ENCODE assay signal across 8 cellular contexts in the genomic region with DNA sequence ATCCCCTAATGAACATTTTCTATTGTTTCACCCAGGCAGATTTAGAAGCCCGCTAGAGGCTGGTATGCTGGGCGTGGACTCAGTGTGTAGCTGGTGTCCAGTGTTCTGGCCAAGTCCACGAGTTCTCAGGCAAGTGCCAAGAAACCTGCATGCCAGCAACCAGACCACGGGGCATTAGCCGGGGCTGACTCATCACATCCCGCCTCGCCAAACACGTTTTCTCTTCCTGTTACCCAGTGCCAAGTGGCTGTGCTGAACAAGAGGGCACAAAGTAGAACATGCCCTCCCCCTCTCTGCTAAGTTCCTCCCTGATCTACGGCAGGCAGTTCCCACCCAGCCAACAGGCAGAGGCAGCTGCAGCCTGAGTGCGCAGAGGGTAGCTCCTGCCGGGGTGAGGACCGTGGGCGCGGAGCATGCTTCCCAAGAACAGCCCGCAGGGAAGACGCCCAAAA. TPM values are rescaled to one million over a fixed set of nuclear protein-coding genes. Genes with fewer than 3 reads are reported as not detected.
DNase-seq lines count a peak whose midpoint lies in the region; ATAC-seq and TF ChIP-seq lines count a peak whose summit lies in the region.

No MANE protein-coding gene starts in this region.

- H2AK5ac ChIP-seq in trophoblast cell (ENCODE audit: low read length), result no peak overlapping the region

- H2AFZ ChIP-seq in trophoblast cell (ENCODE audit: insufficient read depth, low read length, poor library complexity), result no peak overlapping the region

- no peaks in the 10 kb centered on the region for H3K27me3 ChIP-seq in trophoblast cell (ENCODE audit: insufficient read depth, low read length)

- peaks cover 0 to 6% (median 0%) of the 10 kb centered on the region in 3 donors for H3K36me3 Mint-ChIP-seq in immature natural killer cell

- no peak overlapping the region for H3K4me3 ChIP-seq in foreskin fibroblast (ENCODE audit: low read depth in 1 of 2, low read length in 2 of 2)
- no peak overlapping the region for H3K4me3 ChIP-seq in trophoblast cell (ENCODE audit: low read depth, low read length)

- peaks cover 0 to 1% of the 10 kb centered on the region in 2 experiments for H3K36me3 ChIP-seq in trophoblast cell (ENCODE audit: control insufficient read depth in 1 of 2, insufficient read depth in 2 of 2, low read length in 2 of 2)

- no peak overlapping the region for H2BK120ac ChIP-seq in trophoblast cell (ENCODE audit: insufficient read depth, low read length, poor library complexity)

- H3K4me3 Mint-ChIP-seq in immature natural killer cell, result peak overlapping the region in 1 of 5 donors; percentile 7

- peak overlapping the region; percentile 60 for H3K18ac ChIP-seq in trophoblast cell (ENCODE audit: low read length)

- no peak for TF ChIP-seq CTCF in foreskin fibroblast (IDR thresholded peaks at IDR 0.05; ENCODE audit: low read depth, low read length)

- H3K23ac ChIP-seq in trophoblast cell (ENCODE audit: low read length), result no peak overlapping the region

- H3K27ac Mint-ChIP-seq in immature natural killer cell, result no peak overlapping the region

- no peak overlapping the region for H3K27ac ChIP-seq in trophoblast cell (ENCODE audit: low read depth, low read length)

- H3K9me3 ChIP-seq in trophoblast cell (ENCODE audit: insufficient read depth, low read depth, low read length), result peaks cover 3% of the 10 kb centered on the region

- H3K27me3 Mint-ChIP-seq in immature natural killer cell (ENCODE audit: low read depth in 3 of 3), result peaks cover 2 to 8% (median 7%) of the 10 kb centered on the region in 3 donors

- H2BK12ac ChIP-seq in trophoblast cell (ENCODE audit: low read length), result no peak overlapping the region

- H2BK5ac ChIP-seq in trophoblast cell (ENCODE audit: low read depth, low read length, poor library complexity), result no peak overlapping the region

- H4K12ac ChIP-seq in trophoblast cell (ENCODE audit: low read depth, low read length), result no peak overlapping the region

- H3K9ac ChIP-seq in trophoblast cell (ENCODE audit: low read length), result no peak overlapping the region

- H3K79me2 ChIP-seq in trophoblast cell (ENCODE audit: control insufficient read depth, insufficient read depth, low read length, poor library complexity), result peaks cover 2% of the 10 kb centered on the region

- WGBS in trophoblast cell (ENCODE audit: extremely low coverage, insufficient coverage, insufficient read length), result no CpG with 5 or more reads among the region's 16 CpGs

- DNase-seq in stimulated activated CD4-positive, alpha-beta T cell treated with anti-CD3 and anti-CD28 coated beads, Interleukin-15, amount 100 ng/mL, for 24 hours, result peak; percentile 16
- no peak for DNase-seq in stimulated activated CD4-positive, alpha-beta T cell treated with anti-CD3 and anti-CD28 coated beads, Interleukin-2, amount 100 ng/mL, for 48 hours
- DNase-seq in foreskin fibroblast (peak; percentile 81 to 82), trophoblast cell (peak; percentile 33 to 57), immature natural killer cell (no peak)

- no peak overlapping the region for H3K14ac ChIP-seq in trophoblast cell (ENCODE audit: low read length)

- H3K79me1 ChIP-seq in trophoblast cell (ENCODE audit: low read length), result no peaks in the 10 kb centered on the region

- ATAC-seq in SK-N-SH treated with all-trans-retinoic acid at 6 μM for 48 hours (peak; percentile 91), GM21381 (IDR thresholded peaks at IDR 0.05; ENCODE audit: unreplicated experiment) (no peak), GM18517 (IDR thresholded peaks at IDR 0.05; ENCODE audit: unreplicated experiment) (no peak)

- H4K8ac ChIP-seq in trophoblast cell (ENCODE audit: low read depth, low read length), result no peak overlapping the region

- no peak overlapping the region for H3K4ac ChIP-seq in trophoblast cell (ENCODE audit: low read depth, low read length)

- H4K91ac ChIP-seq in trophoblast cell (ENCODE audit: low read depth, low read length), result no peak overlapping the region

- H3K4me2 ChIP-seq in trophoblast cell (ENCODE audit: low read length), result no peak overlapping the region

- H3K4me1 Mint-ChIP-seq in immature natural killer cell, result peaks cover 4 to 11% of the 10 kb centered on the region in 2 donors

- peaks cover 0 to 10% (median 0%) of the 10 kb centered on the region in 6 donors for H3K9me3 Mint-ChIP-seq in immature natural killer cell

- peaks cover 0 to 10% of the 10 kb centered on the region in 2 experiments for H3K4me1 ChIP-seq in trophoblast cell (ENCODE audit: control insufficient read depth in 1 of 2, insufficient read depth in 2 of 2, low read length in 2 of 2)

TF ChIP-seq in SK-N-SH treated with all-trans-retinoic acid at 6 μM for 48 hours, 23 proteins besides CTCF, POLR2A, EP300 and RAD21:
- TF ChIP-seq TCF4 (CRISPR knock-in tag; IDR thresholded peaks at IDR 0.05; ENCODE audit: borderline replicate concordance) (no peak), ZFP30 (CRISPR knock-in tag; IDR thresholded peaks at IDR 0.05) (no peak), ZNF70 (CRISPR knock-in tag; IDR thresholded peaks at IDR 0.05) (no peak), TOX (CRISPR knock-in tag; IDR thresholded peaks at IDR 0.05; ENCODE audit: borderline replicate concordance) (no peak), SNAI2 (CRISPR knock-in tag; IDR thresholded peaks at IDR 0.05) (no peak), GLIS3 (CRISPR knock-in tag; IDR thresholded peaks at IDR 0.05) (no peak), PPARA (CRISPR knock-in tag; IDR thresholded peaks at IDR 0.05; ENCODE audit: borderline replicate concordance) (no peak), RARB (CRISPR knock-in tag; IDR thresholded peaks at IDR 0.05) (no peak), ZNF565 (CRISPR knock-in tag; conservative IDR thresholded peaks at IDR 0.05; ENCODE audit: low read depth) (no peak)
- TF ChIP-seq, protein P1, sequence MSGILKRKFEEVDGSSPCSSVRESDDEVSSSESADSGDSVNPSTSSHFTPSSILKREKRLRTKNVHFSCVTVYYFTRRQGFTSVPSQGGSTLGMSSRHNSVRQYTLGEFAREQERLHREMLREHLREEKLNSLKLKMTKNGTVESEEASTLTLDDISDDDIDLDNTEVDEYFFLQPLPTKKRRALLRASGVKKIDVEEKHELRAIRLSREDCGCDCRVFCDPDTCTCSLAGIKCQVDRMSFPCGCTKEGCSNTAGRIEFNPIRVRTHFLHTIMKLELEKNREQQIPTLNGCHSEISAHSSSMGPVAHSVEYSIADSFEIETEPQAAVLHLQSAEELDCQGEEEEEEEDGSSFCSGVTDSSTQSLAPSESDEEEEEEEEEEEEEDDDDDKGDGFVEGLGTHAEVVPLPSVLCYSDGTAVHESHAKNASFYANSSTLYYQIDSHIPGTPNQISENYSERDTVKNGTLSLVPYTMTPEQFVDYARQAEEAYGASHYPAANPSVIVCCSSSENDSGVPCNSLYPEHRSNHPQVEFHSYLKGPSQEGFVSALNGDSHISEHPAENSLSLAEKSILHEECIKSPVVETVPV (CRISPR knock-in tag; IDR thresholded peaks at IDR 0.05), result no peak
- TF ChIP-seq, protein P2, sequence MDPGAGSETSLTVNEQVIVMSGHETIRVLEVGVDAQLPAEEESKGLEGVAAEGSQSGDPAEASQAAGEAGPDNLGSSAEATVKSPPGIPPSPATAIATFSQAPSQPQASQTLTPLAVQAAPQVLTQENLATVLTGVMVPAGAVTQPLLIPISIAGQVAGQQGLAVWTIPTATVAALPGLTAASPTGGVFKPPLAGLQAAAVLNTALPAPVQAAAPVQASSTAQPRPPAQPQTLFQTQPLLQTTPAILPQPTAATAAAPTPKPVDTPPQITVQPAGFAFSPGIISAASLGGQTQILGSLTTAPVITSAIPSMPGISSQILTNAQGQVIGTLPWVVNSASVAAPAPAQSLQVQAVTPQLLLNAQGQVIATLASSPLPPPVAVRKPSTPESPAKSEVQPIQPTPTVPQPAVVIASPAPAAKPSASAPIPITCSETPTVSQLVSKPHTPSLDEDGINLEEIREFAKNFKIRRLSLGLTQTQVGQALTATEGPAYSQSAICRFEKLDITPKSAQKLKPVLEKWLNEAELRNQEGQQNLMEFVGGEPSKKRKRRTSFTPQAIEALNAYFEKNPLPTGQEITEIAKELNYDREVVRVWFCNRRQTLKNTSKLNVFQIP (CRISPR knock-in tag; IDR thresholded peaks at IDR 0.05; ENCODE audit: borderline replicate concordance, low read depth), result no peak
- TF ChIP-seq, protein P3, sequence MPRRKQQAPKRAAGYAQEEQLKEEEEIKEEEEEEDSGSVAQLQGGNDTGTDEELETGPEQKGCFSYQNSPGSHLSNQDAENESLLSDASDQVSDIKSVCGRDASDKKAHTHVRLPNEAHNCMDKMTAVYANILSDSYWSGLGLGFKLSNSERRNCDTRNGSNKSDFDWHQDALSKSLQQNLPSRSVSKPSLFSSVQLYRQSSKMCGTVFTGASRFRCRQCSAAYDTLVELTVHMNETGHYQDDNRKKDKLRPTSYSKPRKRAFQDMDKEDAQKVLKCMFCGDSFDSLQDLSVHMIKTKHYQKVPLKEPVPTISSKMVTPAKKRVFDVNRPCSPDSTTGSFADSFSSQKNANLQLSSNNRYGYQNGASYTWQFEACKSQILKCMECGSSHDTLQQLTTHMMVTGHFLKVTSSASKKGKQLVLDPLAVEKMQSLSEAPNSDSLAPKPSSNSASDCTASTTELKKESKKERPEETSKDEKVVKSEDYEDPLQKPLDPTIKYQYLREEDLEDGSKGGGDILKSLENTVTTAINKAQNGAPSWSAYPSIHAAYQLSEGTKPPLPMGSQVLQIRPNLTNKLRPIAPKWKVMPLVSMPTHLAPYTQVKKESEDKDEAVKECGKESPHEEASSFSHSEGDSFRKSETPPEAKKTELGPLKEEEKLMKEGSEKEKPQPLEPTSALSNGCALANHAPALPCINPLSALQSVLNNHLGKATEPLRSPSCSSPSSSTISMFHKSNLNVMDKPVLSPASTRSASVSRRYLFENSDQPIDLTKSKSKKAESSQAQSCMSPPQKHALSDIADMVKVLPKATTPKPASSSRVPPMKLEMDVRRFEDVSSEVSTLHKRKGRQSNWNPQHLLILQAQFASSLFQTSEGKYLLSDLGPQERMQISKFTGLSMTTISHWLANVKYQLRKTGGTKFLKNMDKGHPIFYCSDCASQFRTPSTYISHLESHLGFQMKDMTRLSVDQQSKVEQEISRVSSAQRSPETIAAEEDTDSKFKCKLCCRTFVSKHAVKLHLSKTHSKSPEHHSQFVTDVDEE (CRISPR knock-in tag; IDR thresholded peaks at IDR 0.05), result no peak

RNA-seq across cellular contexts. Expression of a gene that starts 29.6 kb away (rescaled TPM):
- 0.25 and 0.26 TPM in 2 replicates for polyA plus RNA-seq in trophoblast cell (2013)
- under 1 TPM; 0.18 to 0.58 (median 0.38) TPM for polyA plus RNA-seq in immature natural killer cell

Comparison
In these comparisons a context has a peak if more than half of its experiments do, and no peak if none do; other contexts are left out.
1. DNase-seq: peak in stimulated activated CD4-positive, alpha-beta T cell treated with anti-CD3 and anti-CD28 coated beads, Interleukin-15, amount 100 ng/mL, for 24 hours (single experiment), foreskin fibroblast (2 of 2) and trophoblast cell (2 of 2); none in stimulated activated CD4-positive, alpha-beta T cell treated with anti-CD3 and anti-CD28 coated beads, Interleukin-2, amount 100 ng/mL, for 48 hours (0 of 2) and immature natural killer cell (0 of 3).